Comparison of ENCODE assay signal across 17 cellular contexts in genomic region chr18:13462686-13463085, GRCh38.
A peak's percentile ranks its signal among the peaks of the same experiment; 100 is the strongest.
DNase-seq lines count a peak whose midpoint lies in the region; ATAC-seq and TF ChIP-seq lines count a peak whose summit lies in the region.
"Had no signal": no experiment of that assay in that cellular context is flagged by ENCODE, and none has a peak within 500 bp of the region (broad histone marks: within the 10 kb centered on the region; RNA-seq: fewer than 3 reads in every experiment).

No MANE protein-coding gene starts in this region.

- H3K4me3 ChIP-seq in heart right ventricle (no peak overlapping the region), endodermal cell (ENCODE audit: low read length) (no peak overlapping the region), upper lobe of right lung (no peak overlapping the region), coronary artery (no peak overlapping the region)
- H3K4me3 ChIP-seq: GM12878, K562, PC-9, SJSA1 had no signal

- H3K9me3 ChIP-seq in heart right ventricle (peaks cover 0 to 9% (median 0%) of the 10 kb centered on the region in 11 donors), KOPT-K1 (ENCODE audit: insufficient read depth, low read length, poor library complexity, severe bottlenecking) (peaks cover 10% of the 10 kb centered on the region), endodermal cell (ENCODE audit: control insufficient read depth, low read length) (peaks cover 4% of the 10 kb centered on the region), upper lobe of right lung (no peaks in the 10 kb centered on the region)
- H3K9me3 ChIP-seq: SJSA1 had no signal

- H3K4me1 Mint-ChIP-seq in endodermal cell: no peaks in the 10 kb centered on the region

- no peak for ATAC-seq in Right ventricle myocardium superior (ENCODE audit: poor library complexity)
- no peak for ATAC-seq in heart right ventricle
- no peak for ATAC-seq in upper lobe of right lung
- no peak for ATAC-seq in GM19035 (IDR thresholded peaks at IDR 0.05; ENCODE audit: unreplicated experiment)
- ATAC-seq: GM12878 had no signal

- peaks cover 10% of the 10 kb centered on the region for H3K36me3 Mint-ChIP-seq in endodermal cell (ENCODE audit: low read depth)

- H3K27ac Mint-ChIP-seq in endodermal cell: no peak overlapping the region
- H3K27ac Mint-ChIP-seq: HFFc6 had no signal

- DNase-seq in Right ventricle myocardium superior (peak; percentile 35), heart right ventricle (no peak), endodermal cell (peak; percentile 16), upper lobe of right lung (peak; percentile 39), coronary artery (ENCODE audit: low spot score) (no peak), AG20443 (ENCODE audit: low spot score) (no peak)
- DNase-seq: HFFc6, NCI-H1417 treated with DMSO at 0.1 percent for 48 hours, NCI-H1930, NCI-H510A, NCI-H82, PC-9 had no signal

- peaks cover 0 to 49% (median 42%) of the 10 kb centered on the region in 9 donors for H3K4me1 ChIP-seq in heart right ventricle
- H3K4me1 ChIP-seq in endodermal cell (ENCODE audit: control insufficient read depth, insufficient read depth, low read length): no peaks in the 10 kb centered on the region
- H3K4me1 ChIP-seq in upper lobe of right lung: peaks cover 24% of the 10 kb centered on the region
- H3K4me1 ChIP-seq: SJSA1 had no signal

- no peak overlapping the region for H3K9ac ChIP-seq in endodermal cell (ENCODE audit: extremely low read depth, low read length, poor library complexity, severe bottlenecking)

- no peaks in the 10 kb centered on the region for H3K27me3 ChIP-seq in heart right ventricle
- no peaks in the 10 kb centered on the region for H3K27me3 ChIP-seq in endodermal cell (ENCODE audit: control insufficient read depth, insufficient read depth, low read length, poor library complexity, severe bottlenecking)
- H3K27me3 ChIP-seq in upper lobe of right lung: no peaks in the 10 kb centered on the region
- H3K27me3 ChIP-seq: SJSA1 had no signal

- H3K9me3 Mint-ChIP-seq in endodermal cell: peaks cover 14% of the 10 kb centered on the region

- H3K36me3 ChIP-seq in heart right ventricle: no peaks in the 10 kb centered on the region
- peaks cover 58% of the 10 kb centered on the region for H3K36me3 ChIP-seq in KOPT-K1 (ENCODE audit: insufficient read depth, low read length)
- no peaks in the 10 kb centered on the region for H3K36me3 ChIP-seq in endodermal cell (ENCODE audit: control insufficient read depth, insufficient read depth, low read length)
- no peaks in the 10 kb centered on the region for H3K36me3 ChIP-seq in upper lobe of right lung
- H3K36me3 ChIP-seq: SJSA1 had no signal

- intact Hi-C loops in Right ventricle myocardium superior (cut with DNase I): no loop called here
- intact Hi-C loops in heart right ventricle (cut with DNase I): no loop called here
- intact Hi-C loops in upper lobe of right lung (cut with DNase I): no loop called here

- no peak overlapping the region for H3K4me3 Mint-ChIP-seq in endodermal cell
- H3K4me3 Mint-ChIP-seq: HFFc6 had no signal

- TF ChIP-seq CTCF in heart right ventricle (IDR thresholded peaks at IDR 0.05) (no peak), endodermal cell (conservative IDR thresholded peaks at IDR 0.05) (no peak), upper lobe of right lung (IDR thresholded peaks at IDR 0.05) (no peak), coronary artery (IDR thresholded peaks at IDR 0.05) (no peak)

- peaks cover 1% of the 10 kb centered on the region for H3K27me3 Mint-ChIP-seq in endodermal cell (ENCODE audit: insufficient read depth)

- whole genome bisulfite sequencing in heart right ventricle, 2 donors: 92 to 95% methylated on average over 11 of the region's 11 CpGs
- WGBS in endodermal cell (ENCODE audit: insufficient coverage in 1 of 2, insufficient read length in 1 of 2), 2 experiments: 83 to 92% methylated on average over 10 to 11 of the region's 11 CpGs

- H3K27ac ChIP-seq in heart right ventricle (no peak overlapping the region), KOPT-K1 (ENCODE audit: low read depth, low read length, poor library complexity, severe bottlenecking) (peak overlapping the region; percentile 84), endodermal cell (ENCODE audit: low read depth, low read length) (no peak overlapping the region), upper lobe of right lung (no peak overlapping the region), coronary artery (no peak overlapping the region)
- H3K27ac ChIP-seq: PC-9, SJSA1 had no signal

Comparison
In these comparisons a context has a peak if more than half of its experiments do, and no peak if none do; other contexts are left out.
1. DNase-seq: peak in Right ventricle myocardium superior (single experiment), endodermal cell (single experiment) and upper lobe of right lung (single experiment); none in heart right ventricle (0 of 2), coronary artery (single experiment) and AG20443 (single experiment).